In the genomic region with DNA sequence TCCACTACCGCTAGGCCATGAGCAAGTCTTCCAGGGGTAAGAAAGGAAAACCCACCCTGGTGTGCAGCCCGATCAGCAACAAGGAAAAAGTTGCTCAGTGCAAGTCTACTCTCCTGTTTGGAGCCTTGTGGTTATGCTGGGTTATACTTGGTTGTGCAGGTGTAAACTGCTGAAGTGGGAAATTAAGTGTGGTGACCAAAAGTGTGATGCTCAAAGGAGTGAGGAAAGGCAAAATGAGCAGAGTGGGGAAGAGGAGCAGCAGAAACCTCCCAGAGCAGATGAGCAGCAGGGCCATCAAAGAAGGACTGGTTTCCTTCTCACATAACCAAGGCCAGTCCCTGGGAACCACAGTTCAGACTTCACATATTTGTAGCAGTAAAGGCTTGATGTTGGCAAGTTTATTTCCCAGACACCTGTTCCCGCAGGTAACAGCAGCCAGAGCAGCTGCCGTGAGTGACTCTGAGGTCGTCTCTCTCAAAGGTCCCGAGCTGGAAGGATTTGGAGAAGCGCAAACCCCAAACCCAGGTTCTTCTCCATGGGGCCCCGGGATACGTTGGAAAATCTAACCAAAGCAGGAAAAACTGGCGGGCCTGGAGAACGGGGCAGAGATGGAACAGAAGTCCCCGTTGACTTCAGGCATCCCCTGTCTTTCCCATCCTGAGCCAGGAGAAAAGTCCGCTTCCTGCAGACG, we compare ENCODE assay signal across 8 cellular contexts. TPM values are rescaled to one million over a fixed set of nuclear protein-coding genes. Genes with fewer than 3 reads are reported as not detected.
DNase-seq lines count a peak whose midpoint lies in the region; ATAC-seq and TF ChIP-seq lines count a peak whose summit lies in the region.

No MANE protein-coding gene starts in this region.

- H3K4me3 ChIP-seq in GM12875 (ENCODE audit: low read depth, low read length): peak overlapping the region; percentile 66
- H3K4me3 ChIP-seq in SJSA1: peak overlapping the region; percentile 78
- peak overlapping the region; percentile 60 for H3K4me3 ChIP-seq in fibroblast of villous mesenchyme (ENCODE audit: low read depth, low read length)
- H3K4me3 ChIP-seq in skeletal muscle cell (ENCODE audit: low read depth, low read length): peak overlapping the region; percentile 74

- no peak overlapping the region for H3K27ac ChIP-seq in SJSA1

- H3K36me3 ChIP-seq in SJSA1: peaks cover 4% of the 10 kb centered on the region; the same call in 1 of the 2 replicates

- peaks cover 6% of the 10 kb centered on the region; the same call in 1 of the 2 replicates for H3K9me3 ChIP-seq in SJSA1 (replicated peaks)

- no peak for DNase-seq in SJSA1 (ENCODE audit: low read depth in 1 of 2, low spot score in 2 of 2)
- no peak for DNase-seq in fibroblast of villous mesenchyme (ENCODE audit: low read depth)
- DNase-seq in skeletal muscle cell (ENCODE audit: low read depth): no peak
- no peak for DNase-seq in kidney tubule cell (ENCODE audit: low spot score)

- ATAC-seq in GM21786 (IDR thresholded peaks at IDR 0.05; ENCODE audit: unreplicated experiment) (no peak), HG03460 (IDR thresholded peaks at IDR 0.05; ENCODE audit: unreplicated experiment) (no peak), HG03196 (IDR thresholded peaks at IDR 0.05; ENCODE audit: unreplicated experiment) (no peak)

- H3K27me3 ChIP-seq in SJSA1 (replicated peaks): peaks cover 3% of the 10 kb centered on the region; the same call in 1 of the 2 replicates

- TF ChIP-seq CTCF in GM12875 (IDR thresholded peaks at IDR 0.05; ENCODE audit: borderline replicate concordance, insufficient read depth, low read depth, low read length): no peak
- no peak for TF ChIP-seq CTCF in fibroblast of villous mesenchyme (IDR thresholded peaks at IDR 0.05; ENCODE audit: insufficient read depth, low read depth, low read length)

- H3K4me1 ChIP-seq in SJSA1 (replicated peaks): peaks cover 11% of the 10 kb centered on the region

RNA-seq across cellular contexts. Expression of gene SMO, which starts 0.6 kb away (rescaled TPM):
- total RNA-seq in SJSA1 (2014; rRNA removed; shearing (Covaris generic)): 11.5 and 14.3 TPM in 2 replicates
- total RNA-seq in fibroblast of villous mesenchyme: 1.3 and 2.3 TPM in 2 replicates

RNA-seq across cellular contexts. Expression of gene AHCYL2, which starts 37.0 kb away (rescaled TPM):
- total RNA-seq in SJSA1 (2014; rRNA removed; shearing (Covaris generic)): 6.6 and 10.3 TPM in 2 replicates
- 6.4 and 8.6 TPM in 2 replicates for total RNA-seq in fibroblast of villous mesenchyme

RNA-seq across cellular contexts. Expression of gene TSPAN33, which starts 43.3 kb away (rescaled TPM):
- total RNA-seq in SJSA1 (2014; rRNA removed; shearing (Covaris generic)): 0.19 and 0.82 TPM in 2 replicates
- total RNA-seq in fibroblast of villous mesenchyme: 0.32 and 0.43 TPM in 2 replicates
